ENCODE assay signal across 20 cellular contexts in the genomic region with DNA sequence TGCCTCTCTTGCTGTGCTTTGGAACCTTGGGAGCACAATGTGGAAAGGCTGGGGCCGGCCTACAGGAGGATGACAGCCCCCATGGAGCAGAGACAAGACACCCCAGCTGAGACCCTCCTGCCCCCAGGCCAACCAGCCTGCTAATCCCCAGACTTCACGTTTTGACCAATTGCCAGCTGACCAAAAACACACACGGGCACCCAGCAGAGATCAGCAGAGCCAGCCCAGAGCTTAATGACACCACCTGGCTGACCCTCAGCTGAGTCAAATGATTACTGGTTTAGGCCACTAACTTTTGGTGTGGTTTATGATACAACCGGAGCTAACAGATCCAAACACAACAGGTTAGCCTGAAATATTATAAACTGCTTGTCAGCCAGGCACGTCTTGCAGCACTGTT.
"Had no signal": no experiment of that assay in that cellular context is flagged by ENCODE, and none has a peak within 500 bp of the region (broad histone marks: within the 10 kb centered on the region; RNA-seq: fewer than 3 reads in every experiment).

No MANE protein-coding gene starts in this region.

- DNase-seq: activated CD4-positive, alpha-beta T cell treated with anti-CD3 and anti-CD28 coated beads for 1 hour; activated CD4-positive, alpha-beta T cell treated with anti-CD3 and anti-CD28 coated beads, Interleukin-2, amount 50 U/mL, for 4 hours; activated CD8-positive, alpha-beta memory T cell treated with anti-CD3 and anti-CD28 coated beads, Interleukin-2, amount 10 ng/mL, durations not matched to agents 7 days and 5 days; activated naive CD4-positive, alpha-beta T cell treated with anti-CD3 and anti-CD28 coated beads for 36 hours; activated naive CD8-positive, alpha-beta T cell treated with anti-CD3 and anti-CD28 coated beads, Interleukin-2, amount 50 U/mL, for 24 hours; activated T-cell treated with anti-CD3 and anti-CD28 coated beads, Interleukin-2, amount 50 U/mL, for 1 hour; aorta; cerebellar nuclear complex; effector CD8-positive, alpha-beta T cell; foreskin keratinocyte; head of caudate nucleus; immature natural killer cell; ovary; spleen; stomach; T-helper 9 cell; testis; upper lobe of right lung had no signal

- H3K27ac ChIP-seq: breast epithelium, foreskin keratinocyte, ovary, spleen, stomach, testis, upper lobe of right lung had no signal

- H3K4me1 ChIP-seq: breast epithelium, foreskin keratinocyte, upper lobe of right lung had no signal

- H3K27me3 ChIP-seq: breast epithelium, foreskin keratinocyte, ovary, spleen, stomach, testis, upper lobe of right lung had no signal

- H3K4me3 ChIP-seq: breast epithelium, ovary, spleen, stomach, testis, upper lobe of right lung had no signal

- H3K9me3 ChIP-seq: breast epithelium, ovary, spleen, stomach, testis, upper lobe of right lung had no signal

- H3K36me3 ChIP-seq: breast epithelium, ovary, spleen, stomach, upper lobe of right lung had no signal

- ATAC-seq: activated CD8-positive, alpha-beta memory T cell treated with anti-CD3 and anti-CD28 coated beads, Interleukin-2, amount 10 ng/mL, durations not matched to agents 7 days and 5 days; activated naive CD8-positive, alpha-beta T cell treated with anti-CD3 and anti-CD28 coated beads, Interleukin-2, amount 50 U/mL, for 24 hours; foreskin keratinocyte; sciatic nerve; upper lobe of right lung had no signal
